ENCODE assay signal across 8 cellular contexts in genomic region chr1:38046884-38047602, GRCh38. TPM values are rescaled to one million over a fixed set of nuclear protein-coding genes. Genes with fewer than 3 reads are reported as not detected.
DNase-seq lines count a peak whose midpoint lies in the region; ATAC-seq and TF ChIP-seq lines count a peak whose summit lies in the region.

No MANE protein-coding gene starts in this region.

- no peaks in the 10 kb centered on the region for H3K36me3 Mint-ChIP-seq in glutamatergic neuron (ENCODE audit: unreplicated experiment)

- H3K9me3 ChIP-seq in SJSA1 (replicated peaks) = peaks cover 5% of the 10 kb centered on the region; the same call in 1 of the 2 replicates
- no peaks in the 10 kb centered on the region for H3K9me3 ChIP-seq in suprapubic skin

- ATAC-seq in GM19467 (IDR thresholded peaks at IDR 0.05; ENCODE audit: unreplicated experiment) = peak; percentile 51
- ATAC-seq in omental fat pad (ENCODE audit: low FRiP score) = peak; percentile 89

- H3K27ac ChIP-seq in SJSA1 (no peak overlapping the region), suprapubic skin (peak overlapping the region; percentile 71)

- H3K27me3 Mint-ChIP-seq in glutamatergic neuron (ENCODE audit: unreplicated experiment) = peaks cover 23% of the 10 kb centered on the region

- no peak overlapping the region for H3K27ac Mint-ChIP-seq in glutamatergic neuron (ENCODE audit: unreplicated experiment)

- peaks cover 17% of the 10 kb centered on the region for H3K4me1 Mint-ChIP-seq in glutamatergic neuron (ENCODE audit: low read depth, unreplicated experiment)

- no peak for TF ChIP-seq EP300 in suprapubic skin (IDR thresholded peaks at IDR 0.05)

- peak overlapping the region; percentile 49 for H3K4me3 ChIP-seq in SJSA1
- peak overlapping the region; percentile 78 for H3K4me3 ChIP-seq in suprapubic skin

- no peak for TF ChIP-seq POLR2A in suprapubic skin (IDR thresholded peaks at IDR 0.05)

- H3K27me3 ChIP-seq in SJSA1 (replicated peaks) = peaks cover 51% of the 10 kb centered on the region
- H3K27me3 ChIP-seq in suprapubic skin = peaks cover 42% of the 10 kb centered on the region

- DNase-seq in C1 segment of cervical spinal cord (lab: John Stamatoyannopoulos, UW) = peak in 13 of 14 donors; percentile 40 to 90 (median 71)
- peak; percentile 78 for DNase-seq in HT1080 (ENCODE audit: low read depth)
- DNase-seq in SJSA1 (ENCODE audit: low read depth in 1 of 2, low spot score in 2 of 2) = peak; percentile 82 to 89
- peak; percentile 83 for DNase-seq in activated naive CD4-positive, alpha-beta T cell treated with anti-CD3 and anti-CD28 coated beads, Interleukin-2, amount 50 U/mL, for 16 hours
- DNase-seq in glutamatergic neuron = peak; percentile 94
- peak; percentile 63 for DNase-seq in omental fat pad (ENCODE audit: low spot score)
- DNase-seq in suprapubic skin (ENCODE audit: low spot score in 2 of 2) = peak; percentile 88 to 91

- peak overlapping the region; percentile 86 for H3K4me3 Mint-ChIP-seq in glutamatergic neuron (ENCODE audit: unreplicated experiment)

- WGBS in suprapubic skin = 8% methylated on average over 5 of the region's 99 CpGs

- H3K36me3 ChIP-seq in SJSA1 (no peaks in the 10 kb centered on the region), suprapubic skin (no peaks in the 10 kb centered on the region)

- H3K4me1 ChIP-seq in SJSA1 (replicated peaks) = peaks cover 25% of the 10 kb centered on the region
- peaks cover 65% of the 10 kb centered on the region for H3K4me1 ChIP-seq in suprapubic skin

- H3K9me3 Mint-ChIP-seq in glutamatergic neuron (ENCODE audit: unreplicated experiment) = peaks cover 5% of the 10 kb centered on the region

- TF ChIP-seq CTCF in glutamatergic neuron (IDR thresholded peaks at IDR 0.05; ENCODE audit: partially characterized antibody, unreplicated experiment) (no peak), omental fat pad (IDR thresholded peaks at IDR 0.05) (no peak), suprapubic skin (IDR thresholded peaks at IDR 0.05) (peak in 1 of 2 donors; percentile 9)

RNA-seq across cellular contexts. Expression of gene POU3F1, which starts 0.5 kb away (rescaled TPM):
- total RNA-seq in HT1080 (2014; rRNA removed; shearing (Covaris generic)) = not detected in 2 replicates
- 0.17 TPM in 2 replicates for polyA plus RNA-seq in HT1080 (2015; cell fraction: cytosol; rRNA removed)
- 0.20 TPM in 1 of 2 replicates, not detected in the other for polyA plus RNA-seq in HT1080 (2015; cell fraction: nucleus; rRNA removed)
- 0.26 TPM in 1 of 2 replicates, not detected in the other for total RNA-seq in SJSA1 (2014; rRNA removed; shearing (Covaris generic))
- total RNA-seq in glutamatergic neuron (ENCODE audit: unreplicated experiment) = 9.3 TPM
- under 1 TPM in 1 of 4 donors, not detected in 3; 0.19 TPM for total RNA-seq in omental fat pad
- 10 to 100 TPM in 3 of 4 donors, 1 to 10 TPM in 1; 8.8 to 28.5 (median 13.5) TPM for total RNA-seq in suprapubic skin

RNA-seq across cellular contexts. Expression of gene UTP11, which starts 34.5 kb away (rescaled TPM):
- total RNA-seq in HT1080 (2014; rRNA removed; shearing (Covaris generic)) = 105 and 115 TPM in 2 replicates
- 98.1 and 129 TPM in 2 replicates for polyA plus RNA-seq in HT1080 (2015; cell fraction: cytosol; rRNA removed)
- polyA plus RNA-seq in HT1080 (2015; cell fraction: nucleus; rRNA removed) = 90.3 and 94.5 TPM in 2 replicates
- total RNA-seq in SJSA1 (2014; rRNA removed; shearing (Covaris generic)) = 84.6 and 124 TPM in 2 replicates
- total RNA-seq in glutamatergic neuron (ENCODE audit: unreplicated experiment) (34.6 TPM), omental fat pad (10 to 100 TPM; 25.1 to 55.2 (median 30.4) TPM), suprapubic skin (10 to 100 TPM; 32.1 to 48.5 (median 39.5) TPM)

RNA-seq across cellular contexts. Expression of gene FHL3, which starts 41.7 kb away (rescaled TPM):
- total RNA-seq in HT1080 (2014; rRNA removed; shearing (Covaris generic)) = 21.6 and 36.0 TPM in 2 replicates
- 53.1 and 54.8 TPM in 2 replicates for polyA plus RNA-seq in HT1080 (2015; cell fraction: cytosol; rRNA removed)
- 32.9 and 35.2 TPM in 2 replicates for polyA plus RNA-seq in HT1080 (2015; cell fraction: nucleus; rRNA removed)
- 26.3 and 42.0 TPM in 2 replicates for total RNA-seq in SJSA1 (2014; rRNA removed; shearing (Covaris generic))
- total RNA-seq in glutamatergic neuron (ENCODE audit: unreplicated experiment) (20.0 TPM), omental fat pad (10 to 100 TPM in 3 of 4 donors, 1 to 10 TPM in 1; 9.2 to 27.6 (median 16.4) TPM), suprapubic skin (10 to 100 TPM; 19.1 to 46.4 (median 35.1) TPM)

RNA-seq across cellular contexts. Expression of gene SF3A3, which starts 57.2 kb away (rescaled TPM):
- 139 and 142 TPM in 2 replicates for total RNA-seq in HT1080 (2014; rRNA removed; shearing (Covaris generic))
- 74.5 and 81.6 TPM in 2 replicates for polyA plus RNA-seq in HT1080 (2015; cell fraction: cytosol; rRNA removed)
- polyA plus RNA-seq in HT1080 (2015; cell fraction: nucleus; rRNA removed) = 121 and 129 TPM in 2 replicates
- total RNA-seq in SJSA1 (2014; rRNA removed; shearing (Covaris generic)) = 160 and 229 TPM in 2 replicates
- total RNA-seq in glutamatergic neuron (ENCODE audit: unreplicated experiment) (73.0 TPM), omental fat pad (10 to 100 TPM; 37.0 to 76.6 (median 50.4) TPM), suprapubic skin (10 to 100 TPM; 36.9 to 68.4 (median 43.6) TPM)
